In the genomic region with DNA sequence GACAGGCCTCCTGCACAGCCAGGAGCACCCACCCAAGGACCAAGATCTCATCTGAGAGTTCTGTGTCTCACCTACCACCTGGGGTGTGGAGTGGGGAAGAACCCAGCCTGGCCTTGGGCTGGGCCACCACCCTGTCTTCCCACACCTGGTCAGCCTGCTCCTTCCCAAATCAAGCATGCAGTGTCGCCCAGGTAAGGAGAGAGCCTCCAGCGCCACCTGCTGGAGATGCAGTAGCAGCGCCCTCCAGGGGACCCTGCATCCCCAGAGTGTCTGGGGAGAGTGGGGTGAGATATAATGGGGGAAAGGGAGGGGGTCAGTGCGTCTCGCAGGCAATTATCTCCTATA, we compare ENCODE assay signal across 9 cellular contexts. TPM values are rescaled to one million over a fixed set of nuclear protein-coding genes. Genes with fewer than 3 reads are reported as not detected.
A peak's percentile ranks its signal among the peaks of the same experiment; 100 is the strongest.
DNase-seq lines count a peak whose midpoint lies in the region; ATAC-seq, FAIRE-seq and TF ChIP-seq lines count a peak whose summit lies in the region.
"Had no signal": no experiment of that assay in that cellular context is flagged by ENCODE, and none has a peak within 500 bp of the region (broad histone marks: within the 10 kb centered on the region; RNA-seq: fewer than 3 reads in every experiment).

No MANE protein-coding gene starts in this region.

- TF ChIP-seq POLR2A in NB4 (IDR thresholded peaks at IDR 0.05; ENCODE audit: extremely low read depth, insufficient read length): no peak

- no peak overlapping the region for H3K9ac ChIP-seq in kidney (ENCODE audit: low read length in 2 of 2)

- intact Hi-C loops in kidney (cut with DNase I): loop anchor here (5.0 kb wide), 1 partner anchor 57 kb away; no protein-coding TSS in a partner anchor

- H3K4me3 ChIP-seq in NB4 (ENCODE audit: low read depth, low read length) (no peak overlapping the region), kidney (ENCODE audit: low read length in 2 of 2) (no peak overlapping the region)

- H3K4me3 Mint-ChIP-seq in brain: no peak overlapping the region

- peak overlapping the region in 2 of 5 experiments; percentile 27 to 63 for H3K27ac Mint-ChIP-seq in brain

- H3K27ac ChIP-seq in kidney (ENCODE audit: low read depth in 2 of 2, low read length in 2 of 2): no peak overlapping the region

- H3K4me1 Mint-ChIP-seq in brain: peaks cover under 1% of the 10 kb centered on the region

- TF ChIP-seq CTCF in GM12874 (IDR thresholded peaks at IDR 0.05; ENCODE audit: insufficient read depth, low read depth, low read length): peak; percentile 98
- peak; percentile 98 for TF ChIP-seq CTCF in NB4 (IDR thresholded peaks at IDR 0.05; ENCODE audit: low read depth, low read length)
- peak; percentile 76 to 83 for TF ChIP-seq CTCF in brain (conservative IDR thresholded peaks at IDR 0.05)
- TF ChIP-seq CTCF in kidney (IDR thresholded peaks at IDR 0.05; ENCODE audit: borderline replicate concordance, extremely low read depth, insufficient read depth): peak; percentile 90

- peaks cover 0 to 4% (median 0%) of the 10 kb centered on the region in 5 experiments for H3K9me3 Mint-ChIP-seq in brain

- DNase-seq in NB4 (ENCODE audit: low read depth): peak; percentile 58
- DNase-seq in UCSD-AML1 (lab: John Stamatoyannopoulos, UW; ENCODE audit: unreplicated experiment): peak; percentile 50
- no peak for DNase-seq in kidney
- DNase-seq in stimulated activated CD4-positive, alpha-beta T cell treated with anti-CD3 and anti-CD28 coated beads, Interleukin-4, amount 100 ng/mL, for 24 hours: peak; percentile 75
- DNase-seq in putamen (ENCODE audit: low spot score): no peak

- H3K36me3 Mint-ChIP-seq in brain: no peaks in the 10 kb centered on the region

- ATAC-seq in HG02763 (IDR thresholded peaks at IDR 0.05; ENCODE audit: unreplicated experiment): no peak

- FAIRE-seq in kidney (lab: Jason Lieb, UNC): no peak

- no peaks in the 10 kb centered on the region for H3K36me3 ChIP-seq in kidney (ENCODE audit: control insufficient read depth in 1 of 2, insufficient read depth in 2 of 2, low read length in 2 of 2)

- H3K9me3 ChIP-seq in kidney (ENCODE audit: control insufficient read depth in 1 of 2, low read length in 2 of 2): no peaks in the 10 kb centered on the region

- H3K4me1 ChIP-seq in kidney (ENCODE audit: control insufficient read depth in 1 of 2, insufficient read depth in 1 of 2, low read depth in 1 of 2, low read length in 2 of 2): no peaks in the 10 kb centered on the region

- H3K27me3 Mint-ChIP-seq in brain: peaks cover 42% of the 10 kb centered on the region

RNA-seq across cellular contexts. Expression of gene KIAA2013, which starts 32.3 kb away (rescaled TPM):
- polyA plus RNA-seq in brain (ENCODE audit: insufficient read depth, low read depth, low replicate concordance) (84.2 TPM), kidney (ENCODE audit: insufficient read depth, low read depth, low replicate concordance) (52.1 TPM)
- total RNA-seq in kidney: 42.5 TPM

RNA-seq across cellular contexts. Expression of gene NPPB, which starts 35.1 kb away (rescaled TPM):
- polyA plus RNA-seq in brain (ENCODE audit: insufficient read depth, low read depth, low replicate concordance): 0.56 TPM
- total RNA-seq in kidney: not detected
- not detected for polyA plus RNA-seq in kidney (ENCODE audit: insufficient read depth, low read depth, low replicate concordance)
- total RNA-seq: dermis microvascular lymphatic vessel endothelial cell had no signal

RNA-seq across cellular contexts. Expression of gene PLOD1, which starts 40.6 kb away (rescaled TPM):
- polyA plus RNA-seq in brain (ENCODE audit: insufficient read depth, low read depth, low replicate concordance) (76.5 TPM), kidney (ENCODE audit: insufficient read depth, low read depth, low replicate concordance) (103 TPM)
- total RNA-seq in kidney: 58.8 TPM

RNA-seq across cellular contexts. Expression of gene NPPA, which starts 46.3 kb away (rescaled TPM):
- 10.0 TPM for polyA plus RNA-seq in brain (ENCODE audit: insufficient read depth, low read depth, low replicate concordance)
- 0.50 TPM for total RNA-seq in kidney
- polyA plus RNA-seq in kidney (ENCODE audit: insufficient read depth, low read depth, low replicate concordance): not detected
- total RNA-seq: dermis microvascular lymphatic vessel endothelial cell had no signal

Comparison
In these comparisons a context has a peak if more than half of its experiments do, and no peak if none do; other contexts are left out.
1. DNase-seq: peak in NB4 (single experiment), UCSD-AML1 (single experiment) and stimulated activated CD4-positive, alpha-beta T cell treated with anti-CD3 and anti-CD28 coated beads, Interleukin-4, amount 100 ng/mL, for 24 hours (single experiment); none in kidney (single experiment) and putamen (single experiment).
2. Peak in every context shown above with its lines, with median percentiles within 50 percentile points of each other: CTCF ChIP-seq.